ENCODE assay signal across 1 cellular context in the genomic region with DNA sequence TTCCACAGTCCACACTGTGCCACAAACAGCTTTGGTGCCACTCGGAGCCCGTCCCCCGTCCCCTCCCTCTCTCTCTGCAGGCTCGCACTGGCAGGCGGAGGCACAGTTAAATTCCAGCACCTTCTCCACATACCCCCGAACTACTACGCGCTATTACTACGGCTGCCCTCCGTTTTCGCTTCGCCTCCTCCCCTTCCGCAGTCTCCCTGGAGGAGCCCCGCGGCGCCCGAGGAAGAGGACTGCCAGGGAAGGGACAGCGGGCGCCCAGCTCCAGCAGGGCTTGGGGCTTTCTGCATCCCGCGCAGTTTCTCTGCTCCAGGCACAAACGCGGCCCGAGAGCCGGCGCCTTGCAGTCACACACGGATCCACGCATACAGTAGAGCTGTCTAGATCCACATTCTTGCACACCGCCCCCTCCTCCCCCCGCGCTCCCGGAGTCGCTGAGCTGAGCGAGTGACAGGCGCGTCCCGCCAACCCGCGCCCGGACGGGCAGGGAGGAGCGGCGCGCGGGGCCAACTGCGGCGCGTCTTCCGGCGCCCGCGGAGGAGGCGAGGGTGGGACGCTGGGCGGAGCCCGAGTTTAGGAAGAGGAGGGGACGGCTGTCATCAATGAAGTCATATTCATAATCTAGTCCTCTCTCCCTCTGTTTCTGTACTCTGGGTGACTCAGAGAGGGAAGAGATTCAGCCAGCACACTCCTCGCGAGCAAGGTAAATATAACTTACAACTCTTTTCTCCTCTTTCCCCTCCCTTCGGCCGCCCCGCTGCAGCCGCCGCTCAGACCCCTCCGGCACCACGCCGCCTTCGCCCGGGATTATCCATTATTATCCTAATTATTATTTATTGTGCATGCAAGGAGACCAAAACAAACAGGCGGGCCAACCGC.
TF ChIP-seq lines count a peak whose summit lies in the region.

A gene (plus strand): TSS at position 652 of the 885 bp plus-strand sequence. CDS start 13,676 bp downstream, outside the sequence.

TF ChIP-seq in HepG2, 621 proteins besides CTCF, POLR2A, EP300 and RAD21 (continued from another document and continues in another):
- TF ChIP-seq, protein P1, sequence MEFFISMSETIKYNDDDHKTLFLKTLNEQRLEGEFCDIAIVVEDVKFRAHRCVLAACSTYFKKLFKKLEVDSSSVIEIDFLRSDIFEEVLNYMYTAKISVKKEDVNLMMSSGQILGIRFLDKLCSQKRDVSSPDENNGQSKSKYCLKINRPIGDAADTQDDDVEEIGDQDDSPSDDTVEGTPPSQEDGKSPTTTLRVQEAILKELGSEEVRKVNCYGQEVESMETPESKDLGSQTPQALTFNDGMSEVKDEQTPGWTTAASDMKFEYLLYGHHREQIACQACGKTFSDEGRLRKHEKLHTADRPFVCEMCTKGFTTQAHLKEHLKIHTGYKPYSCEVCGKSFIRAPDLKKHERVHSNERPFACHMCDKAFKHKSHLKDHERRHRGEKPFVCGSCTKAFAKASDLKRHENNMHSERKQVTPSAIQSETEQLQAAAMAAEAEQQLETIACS (CRISPR knock-in tag; IDR thresholded peaks at IDR 0.05) = no peak
- 0 out of 2 replicates have a peak, but pooled peaks have one; percentile 29 for TF ChIP-seq ZNF772 (CRISPR knock-in tag; IDR thresholded peaks at IDR 0.05)
- no peak for TF ChIP-seq RAD51 (IDR thresholded peaks at IDR 0.05; ENCODE audit: borderline replicate concordance)
- TF ChIP-seq SMAD9 (CRISPR knock-in tag; IDR thresholded peaks at IDR 0.05) = no peak
- TF ChIP-seq PITX1 (CRISPR knock-in tag; IDR thresholded peaks at IDR 0.05) = no peak; the same call in 1 of the 2 replicates
- TF ChIP-seq, protein P2, sequence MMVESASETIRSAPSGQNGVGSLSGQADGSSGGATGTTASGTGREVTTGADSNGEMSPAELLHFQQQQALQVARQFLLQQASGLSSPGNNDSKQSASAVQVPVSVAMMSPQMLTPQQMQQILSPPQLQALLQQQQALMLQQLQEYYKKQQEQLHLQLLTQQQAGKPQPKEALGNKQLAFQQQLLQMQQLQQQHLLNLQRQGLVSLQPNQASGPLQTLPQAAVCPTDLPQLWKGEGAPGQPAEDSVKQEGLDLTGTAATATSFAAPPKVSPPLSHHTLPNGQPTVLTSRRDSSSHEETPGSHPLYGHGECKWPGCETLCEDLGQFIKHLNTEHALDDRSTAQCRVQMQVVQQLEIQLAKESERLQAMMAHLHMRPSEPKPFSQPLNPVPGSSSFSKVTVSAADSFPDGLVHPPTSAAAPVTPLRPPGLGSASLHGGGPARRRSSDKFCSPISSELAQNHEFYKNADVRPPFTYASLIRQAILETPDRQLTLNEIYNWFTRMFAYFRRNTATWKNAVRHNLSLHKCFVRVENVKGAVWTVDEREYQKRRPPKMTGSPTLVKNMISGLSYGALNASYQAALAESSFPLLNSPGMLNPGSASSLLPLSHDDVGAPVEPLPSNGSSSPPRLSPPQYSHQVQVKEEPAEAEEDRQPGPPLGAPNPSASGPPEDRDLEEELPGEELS (CRISPR knock-in tag; IDR thresholded peaks at IDR 0.05) = no peak
- TF ChIP-seq NPAS2 (CRISPR knock-in tag; IDR thresholded peaks at IDR 0.05; ENCODE audit: borderline replicate concordance) = no peak
- no peak for TF ChIP-seq JUN (CRISPR knock-in tag; IDR thresholded peaks at IDR 0.05)
- no peak for TF ChIP-seq DNMT1 (CRISPR knock-in tag; IDR thresholded peaks at IDR 0.05)
- no peak for TF ChIP-seq ZNF326 (CRISPR knock-in tag; IDR thresholded peaks at IDR 0.05; ENCODE audit: borderline replicate concordance)
- TF ChIP-seq ZNF564 (CRISPR knock-in tag; IDR thresholded peaks at IDR 0.05) = no peak
- peak; percentile 50 for TF ChIP-seq KDM2A (CRISPR knock-in tag; IDR thresholded peaks at IDR 0.05; ENCODE audit: borderline replicate concordance, low read depth)
- TF ChIP-seq NFYC (CRISPR knock-in tag; IDR thresholded peaks at IDR 0.05) = peak; percentile 95
- no peak; the same call in 1 of the 2 replicates for TF ChIP-seq ZSCAN21 (CRISPR knock-in tag; IDR thresholded peaks at IDR 0.05; ENCODE audit: borderline replicate concordance)
- peak; percentile 40; the same call in 1 of the 2 replicates for TF ChIP-seq ZNF891 (CRISPR knock-in tag; IDR thresholded peaks at IDR 0.05)
- peak; percentile 42; the same call in 1 of the 2 replicates for TF ChIP-seq ZNF350 (CRISPR knock-in tag; IDR thresholded peaks at IDR 0.05; ENCODE audit: borderline replicate concordance, low read depth)
- no peak for TF ChIP-seq ZNF629 (CRISPR knock-in tag; conservative IDR thresholded peaks at IDR 0.05)
- no peak; the same call in 1 of the 2 replicates for TF ChIP-seq MED1 (CRISPR knock-in tag; IDR thresholded peaks at IDR 0.05)
- no peak for TF ChIP-seq ZBTB3 (CRISPR knock-in tag; IDR thresholded peaks at IDR 0.05; ENCODE audit: borderline replicate concordance, low read depth)
- no peak for TF ChIP-seq NR1H2 (CRISPR knock-in tag; IDR thresholded peaks at IDR 0.05; ENCODE audit: borderline replicate concordance, low read depth)
- peak; percentile 79; the same call in 1 of the 2 replicates for TF ChIP-seq SIN3A (IDR thresholded peaks at IDR 0.05; ENCODE audit: borderline replicate concordance, low read depth, low read length)
- TF ChIP-seq HNF4A (CRISPR knock-in tag; IDR thresholded peaks at IDR 0.05) = no peak
- TF ChIP-seq, protein P3, sequence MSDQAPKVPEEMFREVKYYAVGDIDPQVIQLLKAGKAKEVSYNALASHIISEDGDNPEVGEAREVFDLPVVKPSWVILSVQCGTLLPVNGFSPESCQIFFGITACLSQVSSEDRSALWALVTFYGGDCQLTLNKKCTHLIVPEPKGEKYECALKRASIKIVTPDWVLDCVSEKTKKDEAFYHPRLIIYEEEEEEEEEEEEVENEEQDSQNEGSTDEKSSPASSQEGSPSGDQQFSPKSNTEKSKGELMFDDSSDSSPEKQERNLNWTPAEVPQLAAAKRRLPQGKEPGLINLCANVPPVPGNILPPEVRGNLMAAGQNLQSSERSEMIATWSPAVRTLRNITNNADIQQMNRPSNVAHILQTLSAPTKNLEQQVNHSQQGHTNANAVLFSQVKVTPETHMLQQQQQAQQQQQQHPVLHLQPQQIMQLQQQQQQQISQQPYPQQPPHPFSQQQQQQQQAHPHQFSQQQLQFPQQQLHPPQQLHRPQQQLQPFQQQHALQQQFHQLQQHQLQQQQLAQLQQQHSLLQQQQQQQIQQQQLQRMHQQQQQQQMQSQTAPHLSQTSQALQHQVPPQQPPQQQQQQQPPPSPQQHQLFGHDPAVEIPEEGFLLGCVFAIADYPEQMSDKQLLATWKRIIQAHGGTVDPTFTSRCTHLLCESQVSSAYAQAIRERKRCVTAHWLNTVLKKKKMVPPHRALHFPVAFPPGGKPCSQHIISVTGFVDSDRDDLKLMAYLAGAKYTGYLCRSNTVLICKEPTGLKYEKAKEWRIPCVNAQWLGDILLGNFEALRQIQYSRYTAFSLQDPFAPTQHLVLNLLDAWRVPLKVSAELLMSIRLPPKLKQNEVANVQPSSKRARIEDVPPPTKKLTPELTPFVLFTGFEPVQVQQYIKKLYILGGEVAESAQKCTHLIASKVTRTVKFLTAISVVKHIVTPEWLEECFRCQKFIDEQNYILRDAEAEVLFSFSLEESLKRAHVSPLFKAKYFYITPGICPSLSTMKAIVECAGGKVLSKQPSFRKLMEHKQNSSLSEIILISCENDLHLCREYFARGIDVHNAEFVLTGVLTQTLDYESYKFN (CRISPR knock-in tag; conservative IDR thresholded peaks at IDR 0.05) = no peak; the same call in 1 of the 2 replicates
- no peak for TF ChIP-seq SIX4 (CRISPR knock-in tag; IDR thresholded peaks at IDR 0.05)
- no peak for TF ChIP-seq ZNF709 (CRISPR knock-in tag; IDR thresholded peaks at IDR 0.05)
- TF ChIP-seq NFIB (CRISPR knock-in tag; IDR thresholded peaks at IDR 0.05; ENCODE audit: borderline replicate concordance) = no peak
- TF ChIP-seq YEATS4 (CRISPR knock-in tag; IDR thresholded peaks at IDR 0.05; ENCODE audit: borderline replicate concordance) = peak; percentile 58; the same call in 1 of the 2 replicates
- TF ChIP-seq ZNF546 (CRISPR knock-in tag; conservative IDR thresholded peaks at IDR 0.05) = no peak
- no peak for TF ChIP-seq RARA (CRISPR knock-in tag; IDR thresholded peaks at IDR 0.05)
- TF ChIP-seq ZNF878 (CRISPR knock-in tag; IDR thresholded peaks at IDR 0.05) = 0 out of 2 replicates have a peak, but pooled peaks have one; percentile 40
- no peak for TF ChIP-seq SOX5 (CRISPR knock-in tag; IDR thresholded peaks at IDR 0.05; ENCODE audit: borderline replicate concordance)
- TF ChIP-seq ZNF205 (CRISPR knock-in tag; IDR thresholded peaks at IDR 0.05) = no peak
- TF ChIP-seq HMGA1 (CRISPR knock-in tag; conservative IDR thresholded peaks at IDR 0.05) = no peak
- TF ChIP-seq IKZF4 (CRISPR knock-in tag; IDR thresholded peaks at IDR 0.05; ENCODE audit: borderline replicate concordance, low read depth, not compliant biosample characterization) = no peak
- TF ChIP-seq ZNF782 (CRISPR knock-in tag; IDR thresholded peaks at IDR 0.05; ENCODE audit: borderline replicate concordance) = no peak; the same call in 1 of the 2 replicates
- TF ChIP-seq, protein P4, sequence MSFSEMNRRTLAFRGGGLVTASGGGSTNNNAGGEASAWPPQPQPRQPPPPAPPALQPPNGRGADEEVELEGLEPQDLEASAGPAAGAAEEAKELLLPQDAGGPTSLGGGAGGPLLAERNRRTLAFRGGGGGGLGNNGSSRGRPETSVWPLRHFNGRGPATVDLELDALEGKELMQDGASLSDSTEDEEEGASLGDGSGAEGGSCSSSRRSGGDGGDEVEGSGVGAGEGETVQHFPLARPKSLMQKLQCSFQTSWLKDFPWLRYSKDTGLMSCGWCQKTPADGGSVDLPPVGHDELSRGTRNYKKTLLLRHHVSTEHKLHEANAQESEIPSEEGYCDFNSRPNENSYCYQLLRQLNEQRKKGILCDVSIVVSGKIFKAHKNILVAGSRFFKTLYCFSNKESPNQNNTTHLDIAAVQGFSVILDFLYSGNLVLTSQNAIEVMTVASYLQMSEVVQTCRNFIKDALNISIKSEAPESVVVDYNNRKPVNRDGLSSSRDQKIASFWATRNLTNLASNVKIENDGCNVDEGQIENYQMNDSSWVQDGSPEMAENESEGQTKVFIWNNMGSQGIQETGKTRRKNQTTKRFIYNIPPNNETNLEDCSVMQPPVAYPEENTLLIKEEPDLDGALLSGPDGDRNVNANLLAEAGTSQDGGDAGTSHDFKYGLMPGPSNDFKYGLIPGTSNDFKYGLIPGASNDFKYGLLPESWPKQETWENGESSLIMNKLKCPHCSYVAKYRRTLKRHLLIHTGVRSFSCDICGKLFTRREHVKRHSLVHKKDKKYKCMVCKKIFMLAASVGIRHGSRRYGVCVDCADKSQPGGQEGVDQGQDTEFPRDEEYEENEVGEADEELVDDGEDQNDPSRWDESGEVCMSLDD (CRISPR knock-in tag; IDR thresholded peaks at IDR 0.05; ENCODE audit: borderline replicate concordance) = no peak
- 0 out of 2 replicates have a peak, but pooled peaks have one; percentile 63 for TF ChIP-seq MEIS2 (CRISPR knock-in tag; IDR thresholded peaks at IDR 0.05)
- no peak; the same call in 1 of the 2 replicates for TF ChIP-seq ZBTB38 (CRISPR knock-in tag; IDR thresholded peaks at IDR 0.05)
- TF ChIP-seq ZMAT3 (CRISPR knock-in tag; conservative IDR thresholded peaks at IDR 0.05) = no peak
- peak; percentile 22 for TF ChIP-seq HNRNPK (IDR thresholded peaks at IDR 0.05; ENCODE audit: low read depth, low read length, poor library complexity, severe bottlenecking)
- no peak for TF ChIP-seq TOE1 (CRISPR knock-in tag; IDR thresholded peaks at IDR 0.05)
- 0 out of 2 replicates have a peak, but pooled peaks have one; percentile 25 for TF ChIP-seq ZNF331 (CRISPR knock-in tag; IDR thresholded peaks at IDR 0.05)
- TF ChIP-seq, protein P5, sequence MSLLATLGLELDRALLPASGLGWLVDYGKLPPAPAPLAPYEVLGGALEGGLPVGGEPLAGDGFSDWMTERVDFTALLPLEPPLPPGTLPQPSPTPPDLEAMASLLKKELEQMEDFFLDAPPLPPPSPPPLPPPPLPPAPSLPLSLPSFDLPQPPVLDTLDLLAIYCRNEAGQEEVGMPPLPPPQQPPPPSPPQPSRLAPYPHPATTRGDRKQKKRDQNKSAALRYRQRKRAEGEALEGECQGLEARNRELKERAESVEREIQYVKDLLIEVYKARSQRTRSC (CRISPR knock-in tag; IDR thresholded peaks at IDR 0.05; ENCODE audit: low read depth) = no peak
- TF ChIP-seq, protein P6, sequence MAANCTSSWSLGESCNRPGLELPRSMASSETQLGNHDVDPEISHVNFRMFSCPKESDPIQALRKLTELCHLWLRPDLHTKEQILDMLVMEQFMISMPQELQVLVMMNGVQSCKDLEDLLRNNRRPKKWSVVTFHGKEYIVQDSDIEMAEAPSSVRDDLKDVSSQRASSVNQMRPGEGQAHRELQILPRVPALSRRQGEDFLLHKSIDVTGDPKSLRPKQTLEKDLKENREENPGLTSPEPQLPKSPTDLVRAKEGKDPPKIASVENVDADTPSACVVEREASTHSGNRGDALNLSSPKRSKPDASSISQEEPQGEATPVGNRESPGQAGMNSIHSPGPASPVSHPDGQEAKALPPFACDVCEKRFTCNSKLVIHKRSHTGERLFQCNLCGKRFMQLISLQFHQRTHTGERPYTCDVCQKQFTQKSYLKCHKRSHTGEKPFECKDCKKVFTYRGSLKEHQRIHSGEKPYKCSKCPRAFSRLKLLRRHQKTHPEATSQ (CRISPR knock-in tag; IDR thresholded peaks at IDR 0.05; ENCODE audit: borderline replicate concordance) = no peak
- TF ChIP-seq ZSCAN9 (CRISPR knock-in tag; IDR thresholded peaks at IDR 0.05; ENCODE audit: borderline replicate concordance) = no peak
- no peak for TF ChIP-seq HDAC6 (IDR thresholded peaks at IDR 0.05; ENCODE audit: low read depth, low read length)
- peak; percentile 47; the same call in 1 of the 2 replicates for TF ChIP-seq ZFY (CRISPR knock-in tag; IDR thresholded peaks at IDR 0.05)
- TF ChIP-seq ZNF746 (CRISPR knock-in tag; IDR thresholded peaks at IDR 0.05) = 0 out of 2 replicates have a peak, but pooled peaks have one; percentile 53
- TF ChIP-seq, protein P7, sequence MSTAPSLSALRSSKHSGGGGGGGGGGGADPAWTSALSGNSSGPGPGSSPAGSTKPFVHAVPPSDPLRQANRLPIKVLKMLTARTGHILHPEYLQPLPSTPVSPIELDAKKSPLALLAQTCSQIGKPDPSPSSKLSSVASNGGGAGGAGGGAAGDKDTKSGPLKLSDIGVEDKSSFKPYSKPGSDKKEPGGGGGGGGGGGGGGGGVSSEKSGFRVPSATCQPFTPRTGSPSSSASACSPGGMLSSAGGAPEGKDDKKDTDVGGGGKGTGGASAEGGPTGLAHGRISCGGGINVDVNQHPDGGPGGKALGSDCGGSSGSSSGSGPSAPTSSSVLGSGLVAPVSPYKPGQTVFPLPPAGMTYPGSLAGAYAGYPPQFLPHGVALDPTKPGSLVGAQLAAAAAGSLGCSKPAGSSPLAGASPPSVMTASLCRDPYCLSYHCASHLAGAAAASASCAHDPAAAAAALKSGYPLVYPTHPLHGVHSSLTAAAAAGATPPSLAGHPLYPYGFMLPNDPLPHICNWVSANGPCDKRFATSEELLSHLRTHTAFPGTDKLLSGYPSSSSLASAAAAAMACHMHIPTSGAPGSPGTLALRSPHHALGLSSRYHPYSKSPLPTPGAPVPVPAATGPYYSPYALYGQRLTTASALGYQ (CRISPR knock-in tag; IDR thresholded peaks at IDR 0.05) = peak; percentile 39; the same call in 1 of the 2 replicates
- TF ChIP-seq KMT2B (CRISPR knock-in tag; IDR thresholded peaks at IDR 0.05) = peak; percentile 53; the same call in 1 of the 2 replicates
- TF ChIP-seq KDM1A (CRISPR knock-in tag; IDR thresholded peaks at IDR 0.05) = no peak
